Comparison of ENCODE assay signal across 24 cellular contexts in genomic region chr16:57747091-57747490, GRCh38. TPM values are rescaled to one million over a fixed set of nuclear protein-coding genes. Genes with fewer than 3 reads are reported as not detected.
A peak's percentile ranks its signal among the peaks of the same experiment; 100 is the strongest.
DNase-seq lines count a peak whose midpoint lies in the region; ATAC-seq, FAIRE-seq and TF ChIP-seq lines count a peak whose summit lies in the region.
"Had no signal": no experiment of that assay in that cellular context is flagged by ENCODE, and none has a peak within 500 bp of the region (broad histone marks: within the 10 kb centered on the region; RNA-seq: fewer than 3 reads in every experiment).

No MANE protein-coding gene starts in this region.

- no peak for DNase-seq in A549 (ENCODE audit: low read depth in 1 of 2, low spot score in 1 of 2)
- DNase-seq in WERI-Rb-1: no peak
- DNase-seq in dorsolateral prefrontal cortex: no peak
- DNase-seq in osteoblast (ENCODE audit: insufficient read length, low spot score, missing footprints): peak; percentile 62
- DNase-seq in prostate gland (ENCODE audit: low spot score): no peak
- DNase-seq in NCI-H748 treated with DMSO at 0.1 percent for 48 hours (lab: John Stamatoyannopoulos, UW): no peak
- DNase-seq: ACHN; BE2C; C1 segment of cervical spinal cord; CD4-positive, CD25-positive, alpha-beta regulatory T cell; CD8-positive, alpha-beta memory T cell; COR-L47; DMS 273 treated with DMSO at 0.1 percent for 48 hours; HCEC 1CT; HFFc6 had no signal

- H3K4me2 ChIP-seq in A549: no peak overlapping the region
- H3K4me2 ChIP-seq in osteoblast (ENCODE audit: insufficient read depth, low read length): no peak overlapping the region
- H3K4me2 ChIP-seq: GM23338 had no signal

- CTCF ChIA-PET in A549 (lab: Yijun Ruan, JAX): interaction anchor here (1.3 to 2.8 kb wide), 3 partner anchors 10 to 120 kb away, joined by 3 to 10 read pairs (median 4); no protein-coding TSS in a partner anchor

- H3K79me2 ChIP-seq in osteoblast (ENCODE audit: insufficient read depth, low read length): no peaks in the 10 kb centered on the region

- TF ChIP-seq CTCF in A549 (IDR thresholded peaks at IDR 0.05) (no peak), WERI-Rb-1 (IDR thresholded peaks at IDR 0.05; ENCODE audit: low read depth, low read length) (no peak), dorsolateral prefrontal cortex (IDR thresholded peaks at IDR 0.05 in 54 of 56, conservative IDR thresholded peaks at IDR 0.05 in 2 of 56; ENCODE audit: low read depth in 1 of 56, partially characterized antibody in 56 of 56) (no peak), osteoblast (IDR thresholded peaks at IDR 0.05; ENCODE audit: extremely low read depth, low read depth, low read length) (no peak), prostate gland (IDR thresholded peaks at IDR 0.05) (no peak)

- no peaks in the 10 kb centered on the region for H4K20me1 ChIP-seq in osteoblast (ENCODE audit: insufficient read depth, low read length)

- TF ChIP-seq POLR2A in A549 (IDR thresholded peaks at IDR 0.05; ENCODE audit: low read length): no peak
- no peak for TF ChIP-seq POLR2A in prostate gland (IDR thresholded peaks at IDR 0.05)

- no peaks in the 10 kb centered on the region for H3K9me3 ChIP-seq in A549
- no peaks in the 10 kb centered on the region for H3K9me3 ChIP-seq in WERI-Rb-1 (ENCODE audit: severe bottlenecking)
- H3K9me3 ChIP-seq in osteoblast (ENCODE audit: low read depth, low read length): no peaks in the 10 kb centered on the region
- no peaks in the 10 kb centered on the region for H3K9me3 ChIP-seq in prostate gland
- H3K9me3 ChIP-seq: BE2C had no signal

- H2AFZ ChIP-seq in osteoblast (ENCODE audit: low read length): no peak overlapping the region
- H2AFZ ChIP-seq: GM23338 had no signal

- FAIRE-seq in A549 (lab: Jason Lieb, UNC): no peak
- FAIRE-seq: G401.6, GM12891, GM19239, H54 had no signal

- H3K4me1 ChIP-seq in A549: no peaks in the 10 kb centered on the region
- no peaks in the 10 kb centered on the region for H3K4me1 ChIP-seq in osteoblast (ENCODE audit: insufficient read depth, low read length)
- no peaks in the 10 kb centered on the region for H3K4me1 ChIP-seq in prostate gland (replicated peaks)
- H3K4me1 ChIP-seq: BE2C had no signal

- intact Hi-C loops in dorsolateral prefrontal cortex (cut with DNase I): no loop called here
- intact Hi-C loops in prostate gland (cut with DNase I): no loop called here

- H3K36me3 ChIP-seq in WERI-Rb-1: peaks cover 17% of the 10 kb centered on the region
- H3K36me3 ChIP-seq in osteoblast (ENCODE audit: insufficient read depth, low read length): peaks cover 6% of the 10 kb centered on the region
- no peaks in the 10 kb centered on the region for H3K36me3 ChIP-seq in prostate gland

- H3K27me3 ChIP-seq in WERI-Rb-1 (ENCODE audit: insufficient read depth, low read depth, severe bottlenecking): no peaks in the 10 kb centered on the region
- no peaks in the 10 kb centered on the region for H3K27me3 ChIP-seq in dorsolateral prefrontal cortex
- H3K27me3 ChIP-seq in osteoblast (ENCODE audit: insufficient read depth, low read length): no peaks in the 10 kb centered on the region
- H3K27me3 ChIP-seq in prostate gland (replicated peaks; ENCODE audit: insufficient read depth): no peaks in the 10 kb centered on the region
- H3K27me3 ChIP-seq: BE2C had no signal

- POLR2A ChIA-PET in A549 (lab: Yijun Ruan, JAX): no interaction called here

- TF ChIP-seq EP300 in A549 (IDR thresholded peaks at IDR 0.05): no peak

- no peak overlapping the region for H3K27ac ChIP-seq in A549
- H3K27ac ChIP-seq in WERI-Rb-1: peak overlapping the region; percentile 7; the same call in 1 of the 2 replicates
- peak overlapping the region in 34 of 59 donors; percentile 3 to 73 (median 44) for H3K27ac ChIP-seq in dorsolateral prefrontal cortex
- H3K27ac ChIP-seq in osteoblast (ENCODE audit: low read depth, low read length): no peak overlapping the region
- no peak overlapping the region for H3K27ac ChIP-seq in prostate gland
- H3K27ac ChIP-seq: HL-60 had no signal

- 93% methylated on average over 7 of the region's 7 CpGs for WGBS in A549 (ENCODE audit: missing lambda C conversion rate)
- 93% methylated on average over 7 of the region's 7 CpGs for WGBS in prostate gland

- no peak overlapping the region for H3K4me3 ChIP-seq in A549
- no peak overlapping the region for H3K4me3 ChIP-seq in WERI-Rb-1 (ENCODE audit: low read depth, low read length)
- H3K4me3 ChIP-seq in dorsolateral prefrontal cortex: no peak overlapping the region
- no peak overlapping the region for H3K4me3 ChIP-seq in osteoblast (ENCODE audit: insufficient read depth, low read length)
- H3K4me3 ChIP-seq in prostate gland: no peak overlapping the region
- H3K4me3 ChIP-seq: GM23338 had no signal

- ATAC-seq in A549 (no peak), GM21528 (IDR thresholded peaks at IDR 0.05; ENCODE audit: low FRiP score, unreplicated experiment) (no peak)
- ATAC-seq: GM23338 had no signal

- no peak for TF ChIP-seq RAD21 in A549 (conservative IDR thresholded peaks at IDR 0.05 in 1 of 2, IDR thresholded peaks at IDR 0.05 in 1 of 2)

TF ChIP-seq in A549, 52 proteins besides CTCF, POLR2A, EP300 and RAD21:
- TF ChIP-seq MAFK (IDR thresholded peaks at IDR 0.05; ENCODE audit: partially characterized antibody) (peak; percentile 32), TP53 (CRISPR knock-in tag; IDR thresholded peaks at IDR 0.05) (no peak)

RNA-seq across cellular contexts. Expression of gene KATNB1, which starts 11.5 kb away (rescaled TPM):
- 18.6 and 21.1 TPM in 2 replicates for polyA plus RNA-seq in A549 (2011; rRNA removed)
- polyA plus RNA-seq in A549 (2012; cell fraction: cytosol; rRNA removed): 43.2 and 53.0 TPM in 2 replicates
- polyA plus RNA-seq in A549 (2012; cell fraction: nucleus; rRNA removed): 124 and 158 TPM in 2 replicates
- polyA plus RNA-seq in A549 (2017; fragmentation: RNase III; extraction: RNeasy Plus Mini Kit Qiagen cat#74134 plus additional on column Dnase treatment): 18.1 to 21.0 TPM (median 19.1 TPM) in 3 replicates
- polyA minus RNA-seq in A549 (2011; rRNA and poly(A)+ RNA removed): 14.3 and 22.3 TPM in 2 replicates
- total RNA-seq in dorsolateral prefrontal cortex: 10 to 100 TPM; 30.7 to 87.4 (median 61.2) TPM
- 17.7 and 24.6 TPM in 2 replicates for total RNA-seq in osteoblast
- 10 to 100 TPM; 22.7 to 30.2 TPM for total RNA-seq in prostate gland

RNA-seq across cellular contexts. Expression of gene DRC7, which starts 52.5 kb away (rescaled TPM):
- 0.17 and 0.28 TPM in 2 replicates for polyA plus RNA-seq in A549 (2011; rRNA removed)
- polyA plus RNA-seq in A549 (2012; cell fraction: cytosol; rRNA removed): 0.05 and 0.19 TPM in 2 replicates
- 0.11 and 0.20 TPM in 2 replicates for polyA plus RNA-seq in A549 (2012; cell fraction: nucleus; rRNA removed)
- 0.10 to 0.28 TPM (median 0.10 TPM) in 3 replicates for polyA plus RNA-seq in A549 (2017; fragmentation: RNase III; extraction: RNeasy Plus Mini Kit Qiagen cat#74134 plus additional on column Dnase treatment)
- 0.91 TPM in 1 of 2 replicates, not detected in the other for polyA minus RNA-seq in A549 (2011; rRNA and poly(A)+ RNA removed)
- total RNA-seq in dorsolateral prefrontal cortex: 1 to 10 TPM in 77 of 120 experiments, under 1 TPM in 35, not detected in 8; 0.32 to 5.3 (median 1.4) TPM
- total RNA-seq in osteoblast: not detected in 2 replicates
- total RNA-seq in prostate gland: 1 to 10 TPM in 1 of 2 donors, not detected in 1; 5.5 TPM
- total RNA-seq: A172; CD4-positive, CD25-positive, alpha-beta regulatory T cell; CD8-positive, alpha-beta memory T cell; GM23338; HFFc6; HT1080 had no signal
- polyA plus RNA-seq: CD4-positive, CD25-positive, alpha-beta regulatory T cell; CD8-positive, alpha-beta memory T cell; GM23338 had no signal

RNA-seq across cellular contexts. Expression of gene KIFC3, which starts 55.2 kb away (rescaled TPM):
- polyA plus RNA-seq in A549 (2011; rRNA removed) (127 and 128 TPM in 2 replicates), A549 (2017; fragmentation: RNase III; extraction: RNeasy Plus Mini Kit Qiagen cat#74134 plus additional on column Dnase treatment) (171 to 180 TPM (median 178 TPM) in 3 replicates)
- polyA plus RNA-seq in A549 (2012; cell fraction: cytosol; rRNA removed): 236 and 291 TPM in 2 replicates
- polyA plus RNA-seq in A549 (2012; cell fraction: nucleus; rRNA removed): 781 and 955 TPM in 2 replicates
- 225 and 333 TPM in 2 replicates for polyA minus RNA-seq in A549 (2011; rRNA and poly(A)+ RNA removed)
- total RNA-seq in dorsolateral prefrontal cortex (10 to 100 TPM; 29.4 to 72.9 (median 48.3) TPM), osteoblast (40.5 and 41.0 TPM in 2 replicates), prostate gland (10 to 100 TPM; 16.3 to 79.5 TPM)
- polyA plus RNA-seq: CD4-positive, CD25-positive, alpha-beta regulatory T cell had no signal

Comparison
In these comparisons a context has a peak if more than half of its experiments do, and no peak if none do; other contexts are left out.
1. H3K27ac ChIP-seq: peak in WERI-Rb-1 (single experiment) and dorsolateral prefrontal cortex (34 of 59); none in A549 (0 of 2), osteoblast (single experiment) and prostate gland (0 of 2).